In genomic region chr19:506404-507285, GRCh38 we compare ENCODE assay signal across 8 cellular contexts. TPM values are rescaled to one million over a fixed set of nuclear protein-coding genes. Genes with fewer than 3 reads are reported as not detected.
DNase-seq lines count a peak whose midpoint lies in the region; ATAC-seq lines count a peak whose summit lies in the region.

No MANE protein-coding gene starts in this region.

- H3K4me3 ChIP-seq in effector memory CD4-positive, alpha-beta T cell (ENCODE audit: insufficient read depth, low read depth, low read length, poor library complexity, severe bottlenecking): peak overlapping the region; percentile 82

- H3K36me3 ChIP-seq in effector memory CD4-positive, alpha-beta T cell (ENCODE audit: control insufficient read depth, insufficient read depth, low read length): no peaks in the 10 kb centered on the region

- H3K27ac Mint-ChIP-seq in memory B cell: peak overlapping the region; percentile 97

- DNase-seq in Caki2 (ENCODE audit: low read depth): peak; percentile 88
- DNase-seq in HT-29 (ENCODE audit: low spot score): peak; percentile 89
- peak; percentile 97 for DNase-seq in NK-92 treated with Interleukin-12 subunit alpha and Interleukin-12 subunit beta, amount 100 ng/mL, for 24 hours (lab: John Stamatoyannopoulos, UW)
- peak; percentile 84 to 92 for DNase-seq in activated CD8-positive, alpha-beta memory T cell treated with anti-CD3 and anti-CD28 coated beads for 4 hours (ENCODE audit: low read depth in 2 of 2)
- DNase-seq in effector memory CD4-positive, alpha-beta T cell: peak; percentile 84 to 94 (median 89)
- DNase-seq in memory B cell (ENCODE audit: low spot score in 2 of 2): peak; percentile 94 to 97
- peak; percentile 91 for DNase-seq in stimulated activated CD8-positive, alpha-beta memory T cell treated with anti-CD3 and anti-CD28 coated beads, Interleukin-12 subunit alpha, Interleukin-12 subunit beta, amount 100 ng/mL, for 1 hour (ENCODE audit: low read depth)

- H3K4me3 Mint-ChIP-seq in memory B cell: peak overlapping the region; percentile 99

- peaks cover 40% of the 10 kb centered on the region for H3K4me1 ChIP-seq in effector memory CD4-positive, alpha-beta T cell (ENCODE audit: control insufficient read depth, insufficient read depth, low read length, poor library complexity, severe bottlenecking)

- peak overlapping the region; percentile 91 for H3K27ac ChIP-seq in effector memory CD4-positive, alpha-beta T cell (ENCODE audit: insufficient read depth, low read length, poor library complexity, severe bottlenecking)

- H3K27me3 ChIP-seq in effector memory CD4-positive, alpha-beta T cell (replicated peaks; ENCODE audit: control insufficient read depth, insufficient read depth, low read length, poor library complexity, severe bottlenecking): no peaks in the 10 kb centered on the region

- H3K36me3 Mint-ChIP-seq in memory B cell: no peaks in the 10 kb centered on the region

- ATAC-seq in GM21360 (IDR thresholded peaks at IDR 0.05; ENCODE audit: unreplicated experiment) (peak; percentile 51), memory B cell (ENCODE audit: low read depth) (peak; percentile 67)

- H3K4me1 Mint-ChIP-seq in memory B cell: peaks cover 16% of the 10 kb centered on the region

- no peaks in the 10 kb centered on the region for H3K27me3 Mint-ChIP-seq in memory B cell

- in situ Hi-C loops in Caki2 (cut with HindIII; ENCODE audit: low pct_unique_long_range_greater_than_20kb, low sequenced_read_pairs): no loop called here

- H3K9me3 ChIP-seq in effector memory CD4-positive, alpha-beta T cell (ENCODE audit: control insufficient read depth, low read length): no peaks in the 10 kb centered on the region

- no peaks in the 10 kb centered on the region for H3K9me3 Mint-ChIP-seq in memory B cell

RNA-seq across cellular contexts. Expression of gene TPGS1, which starts 0.7 kb away (rescaled TPM):
- total RNA-seq in Caki2 (2014; rRNA removed; shearing (Covaris generic); ENCODE audit: low replicate concordance): 27.3 and 47.1 TPM in 2 replicates
- 25.8 and 32.9 TPM in 2 replicates for total RNA-seq in HT-29 (2014; rRNA removed; shearing (Covaris generic))

RNA-seq across cellular contexts. Expression of gene MADCAM1, which starts 10.4 kb away (rescaled TPM):
- total RNA-seq in Caki2 (2014; rRNA removed; shearing (Covaris generic); ENCODE audit: low replicate concordance): not detected in 2 replicates
- 0.31 TPM in 1 of 2 replicates, not detected in the other for total RNA-seq in HT-29 (2014; rRNA removed; shearing (Covaris generic))

RNA-seq across cellular contexts. Expression of gene CDC34, which starts 24.9 kb away (rescaled TPM):
- 35.0 and 38.4 TPM in 2 replicates for total RNA-seq in Caki2 (2014; rRNA removed; shearing (Covaris generic); ENCODE audit: low replicate concordance)
- total RNA-seq in HT-29 (2014; rRNA removed; shearing (Covaris generic)): 151 and 167 TPM in 2 replicates

RNA-seq across cellular contexts. Expression of gene GZMM, which starts 37.2 kb away (rescaled TPM):
- total RNA-seq in Caki2 (2014; rRNA removed; shearing (Covaris generic); ENCODE audit: low replicate concordance): not detected in 2 replicates
- total RNA-seq in HT-29 (2014; rRNA removed; shearing (Covaris generic)): 0.31 TPM in 1 of 2 replicates, not detected in the other

RNA-seq across cellular contexts. Expression of gene SHC2, which starts 45.8 kb away (rescaled TPM):
- total RNA-seq in Caki2 (2014; rRNA removed; shearing (Covaris generic); ENCODE audit: low replicate concordance): 0.98 and 1.2 TPM in 2 replicates
- total RNA-seq in HT-29 (2014; rRNA removed; shearing (Covaris generic)): 0.29 TPM in 1 of 2 replicates, not detected in the other

Comparison
In these comparisons a context has a peak if more than half of its experiments do, and no peak if none do; other contexts are left out.
1. Peak in every context shown above with its lines: DNase-seq, ATAC-seq, H3K4me3 ChIP-seq and H3K27ac ChIP-seq.